17 cellular contexts compared by ENCODE assay signal in the genomic region with DNA sequence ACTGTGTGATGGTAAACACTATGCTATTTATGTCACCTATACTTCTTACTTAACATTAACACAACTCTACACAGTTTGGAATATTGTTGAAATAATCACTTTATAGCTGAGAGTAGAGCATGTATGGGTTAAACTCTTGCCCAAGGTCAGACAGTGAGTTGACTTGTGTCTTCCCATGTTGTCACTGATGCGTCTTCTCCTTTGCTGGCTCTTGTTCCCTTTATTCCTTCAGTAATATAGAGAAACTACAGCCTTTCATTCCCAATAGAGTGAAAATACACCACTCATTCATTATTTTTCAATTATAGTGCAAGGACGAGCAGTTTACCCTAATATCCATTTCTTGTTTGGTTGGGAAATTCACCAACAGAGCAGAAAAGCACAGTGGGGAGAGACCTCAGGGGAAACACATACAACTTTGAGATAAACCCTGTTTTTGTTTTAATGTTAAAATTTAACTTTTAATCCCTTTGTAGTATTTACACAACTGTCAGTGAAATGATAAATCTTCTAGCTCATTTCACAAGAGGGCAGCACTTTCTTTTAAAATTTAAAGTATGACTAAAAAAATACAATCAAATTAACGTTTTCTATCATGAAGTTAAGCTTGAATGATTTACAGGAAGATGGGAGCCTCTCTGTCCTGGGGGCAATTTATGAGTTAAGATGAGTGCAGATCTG.
DNase-seq lines count a peak whose midpoint lies in the region; ATAC-seq, FAIRE-seq and TF ChIP-seq lines count a peak whose summit lies in the region.
"Had no signal": no experiment of that assay in that cellular context is flagged by ENCODE, and none has a peak within 500 bp of the region (broad histone marks: within the 10 kb centered on the region; RNA-seq: fewer than 3 reads in every experiment).

No MANE protein-coding gene starts in this region.

- H3K4me3 Mint-ChIP-seq in activated B cell treated with CpG ODN at 0.5 μM for 24 hours = no peak overlapping the region

- no peaks in the 10 kb centered on the region for H3K27me3 ChIP-seq in HUES48 (ENCODE audit: control insufficient read depth, insufficient read depth, low read length)
- H3K27me3 ChIP-seq: heart left ventricle, suprapubic skin had no signal

- POLR2A ChIA-PET in activated B cell treated with CpG ODN at 0.5 μM for 24 hours (lab: Charles Lee) = no interaction called here

- no peaks in the 10 kb centered on the region for H3K36me3 ChIP-seq in HUES48 (ENCODE audit: control insufficient read depth, insufficient read depth, low read length)
- H3K36me3 ChIP-seq: heart left ventricle, suprapubic skin had no signal

- CTCF ChIA-PET in activated B cell treated with CpG ODN at 0.5 μM for 24 hours (lab: Charles Lee) = no interaction called here

- no peaks in the 10 kb centered on the region for H3K9me3 Mint-ChIP-seq in activated B cell treated with CpG ODN at 0.5 μM for 24 hours

- FAIRE-seq in A204.1 (lab: Jason Lieb, UNC) = peak; percentile 68

- H3K9ac ChIP-seq in HUES48 (ENCODE audit: low read depth, low read length) = peak overlapping the region; percentile 15; the same call in 1 of the 2 replicates

- H3K4me3 ChIP-seq in HUES48 (ENCODE audit: low read depth, low read length) = no peak overlapping the region
- H3K4me3 ChIP-seq: heart left ventricle, suprapubic skin had no signal

- DNase-seq in activated B cell treated with CpG ODN at 0.5 μM for 24 hours (no peak), kidney glomerular epithelial cell (lab: John Stamatoyannopoulos, UW) (peak; percentile 50), DMS114 treated with DMSO at 0.1 percent for 48 hours (lab: John Stamatoyannopoulos, UW; ENCODE audit: unreplicated experiment) (no peak)
- no peak for DNase-seq in activated effector memory CD4-positive, alpha-beta T cell treated with Interleukin-2 at 50 U/mL for 16 hours
- no peak for DNase-seq in activated CD4-positive, alpha-beta T cell treated with anti-CD3 and anti-CD28 coated beads for 48 hours
- DNase-seq: activated CD4-positive, alpha-beta T cell treated with anti-CD3 and anti-CD28 coated beads, Interleukin-2, amount 50 U/mL, for 1 hour; activated T-cell treated with anti-CD3 and anti-CD28 coated beads, Interleukin-2, amount 50 U/mL, for 48 hours; cortex of kidney; heart left ventricle; NCI-H1048; NCI-H2171; SHP77; T-helper 9 cell had no signal

- H3K4me1 Mint-ChIP-seq in activated B cell treated with CpG ODN at 0.5 μM for 24 hours = peaks cover 18% of the 10 kb centered on the region

- H3K9me3 ChIP-seq in HUES48 (ENCODE audit: control insufficient read depth, insufficient read depth, low read length) = no peaks in the 10 kb centered on the region
- H3K9me3 ChIP-seq: heart left ventricle, suprapubic skin had no signal

- H3K27ac ChIP-seq in HUES48 (ENCODE audit: low read depth, low read length) = peak overlapping the region; percentile 83
- H3K27ac ChIP-seq: heart left ventricle, suprapubic skin had no signal

- peaks cover 20% of the 10 kb centered on the region for H3K36me3 Mint-ChIP-seq in activated B cell treated with CpG ODN at 0.5 μM for 24 hours (ENCODE audit: low read depth)

- peaks cover 63% of the 10 kb centered on the region for H3K4me1 ChIP-seq in HUES48 (ENCODE audit: control insufficient read depth, insufficient read depth, low read length)
- H3K4me1 ChIP-seq: suprapubic skin had no signal

- no peaks in the 10 kb centered on the region for H3K27me3 Mint-ChIP-seq in activated B cell treated with CpG ODN at 0.5 μM for 24 hours

- H3K27ac Mint-ChIP-seq in activated B cell treated with CpG ODN at 0.5 μM for 24 hours = peak overlapping the region; percentile 36

- intact Hi-C loops in activated B cell treated with CpG ODN at 0.5 μM for 24 hours (cut with micrococcal nuclease) = no loop called here

- ATAC-seq in activated B cell treated with CpG ODN at 0.5 μM for 24 hours (ENCODE audit: low read depth) (no peak), GM18870 (IDR thresholded peaks at IDR 0.05; ENCODE audit: unreplicated experiment) (no peak)
- ATAC-seq: heart left ventricle had no signal

- no peak for TF ChIP-seq CTCF in activated B cell treated with CpG ODN at 0.5 μM for 24 hours (IDR thresholded peaks at IDR 0.05)
